Comparison of ENCODE assay signal across 8 cellular contexts in the genomic region with DNA sequence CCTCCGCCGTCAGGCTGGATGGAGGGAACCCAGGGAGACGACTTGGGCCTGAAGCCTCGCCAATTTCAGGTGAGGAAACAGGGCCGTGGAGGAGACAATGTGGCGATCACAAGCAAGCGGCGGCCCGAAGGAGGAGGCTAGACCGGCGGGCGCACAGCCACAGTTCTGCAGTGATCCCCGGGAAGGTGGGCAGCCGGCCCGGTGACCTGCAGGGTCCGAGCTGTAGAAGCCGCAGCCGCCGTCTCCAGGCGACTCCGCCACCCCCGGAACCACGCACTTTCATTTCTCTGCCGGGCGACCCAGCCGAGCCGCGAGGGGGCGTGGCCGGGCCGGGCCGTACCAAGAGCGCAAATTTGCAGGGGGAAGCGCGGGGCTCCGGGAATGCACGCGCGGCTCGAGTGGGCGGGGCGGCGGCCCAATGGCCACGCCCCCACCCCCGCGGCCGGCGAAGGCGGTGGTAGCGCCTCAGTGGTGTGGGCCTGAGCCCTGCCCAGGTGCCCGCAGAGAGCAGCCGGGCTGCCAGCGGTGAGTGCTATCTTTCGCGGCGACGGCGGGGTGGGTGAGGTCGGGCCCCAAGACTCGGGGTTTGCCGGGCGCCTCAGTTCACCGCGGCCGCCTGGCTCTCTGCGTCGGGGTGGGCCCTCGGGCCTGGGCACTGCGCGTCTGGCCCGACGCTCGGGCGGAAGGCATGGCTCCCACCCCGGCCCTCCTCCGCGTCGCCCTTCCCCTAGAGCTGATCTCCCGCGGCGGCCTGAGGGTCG. TPM values are rescaled to one million over a fixed set of nuclear protein-coding genes. Genes with fewer than 3 reads are reported as not detected.
DNase-seq lines count a peak whose midpoint lies in the region; ATAC-seq, FAIRE-seq and TF ChIP-seq lines count a peak whose summit lies in the region.

TSS of gene POR (plus strand) at position 501 of the 761 bp plus-strand sequence. CDS start 38,847 bp downstream, outside the sequence.

- H3K36me3 ChIP-seq in adipocyte (ENCODE audit: control insufficient read depth, insufficient read depth, low read length, severe bottlenecking), result peaks cover 11% of the 10 kb centered on the region
- H3K36me3 ChIP-seq in cardiac muscle cell, result no peaks in the 10 kb centered on the region
- no peaks in the 10 kb centered on the region for H3K36me3 ChIP-seq in transverse colon

- peak; percentile 95 for FAIRE-seq in GM12891 (lab: Jason Lieb, UNC)

- in situ Hi-C loops in transverse colon (cut with MboI; ENCODE audit: low pct_ligation_motif_present in 1 of 4, low pct_unique_long_range_greater_than_20kb in 1 of 4, low sequenced_read_pairs in 3 of 4), result loop anchor here in 1 of 4 donors (10.0 kb wide), 1 partner anchor 80 kb away; the partner anchor contains the start of gene TMEM120A

- H3K27me3 ChIP-seq in adipocyte (replicated peaks; ENCODE audit: control insufficient read depth, insufficient read depth, low read length) (no peaks in the 10 kb centered on the region), cardiac muscle cell (no peaks in the 10 kb centered on the region), transverse colon (no peaks in the 10 kb centered on the region)

- TF ChIP-seq POLR2A in GM12891 (IDR thresholded peaks at IDR 0.05; ENCODE audit: low read depth, low read length) (peak; percentile 98), transverse colon (IDR thresholded peaks at IDR 0.05) (peak; percentile 99)

- peak; percentile 92 for DNase-seq in GM12891 (ENCODE audit: insufficient read length, low spot score)
- peak; percentile 74 for DNase-seq in NCI-H1417 treated with DMSO at 0.1 percent for 48 hours (lab: John Stamatoyannopoulos, UW)
- peak; percentile 96 for DNase-seq in T follicular helper cell (ENCODE audit: low read depth)
- DNase-seq in adipocyte (ENCODE audit: low read depth), result peak; percentile 97
- peak; percentile 93 to 96 for DNase-seq in cardiac muscle cell (ENCODE audit: low read depth in 1 of 2, low spot score in 1 of 2)
- DNase-seq in pons (ENCODE audit: low spot score), result peak; percentile 92
- peak; percentile 97 for DNase-seq in transverse colon

- H3K27ac ChIP-seq in cardiac muscle cell (peak within 1 kb of the TSS; percentile 84), transverse colon (peak within 1 kb of the TSS; percentile 87 to 96 (median 94))

- 0% methylated on average over 40 of the region's 82 CpGs; no CpG with 5 or more reads in 1 of the 2 donors for WGBS in transverse colon (ENCODE audit: low coverage in 1 of 2), 2 donors

- H3K4me3 ChIP-seq in adipocyte (ENCODE audit: low read length), result peak within 1 kb of the TSS; percentile 98
- H3K4me3 ChIP-seq in cardiac muscle cell, result peak within 1 kb of the TSS; percentile 72
- H3K4me3 ChIP-seq in transverse colon, result peak within 1 kb of the TSS; percentile 64 to 100 (median 86)

- H3K9me3 ChIP-seq in adipocyte (ENCODE audit: control insufficient read depth, low read length) (no peaks in the 10 kb centered on the region), cardiac muscle cell (ENCODE audit: low read depth) (no peaks in the 10 kb centered on the region), transverse colon (no peaks in the 10 kb centered on the region)

- no peak for TF ChIP-seq CTCF in cardiac muscle cell (IDR thresholded peaks at IDR 0.05; ENCODE audit: low read depth, low read length)
- peak in 2 of 5 experiments; percentile 10 to 12 for TF ChIP-seq CTCF in transverse colon (IDR thresholded peaks at IDR 0.05)

- peak within 1 kb of the TSS; percentile 99 for H3K9ac ChIP-seq in adipocyte (ENCODE audit: low read length)

- peaks cover 35% of the 10 kb centered on the region for H3K4me1 ChIP-seq in adipocyte (ENCODE audit: control insufficient read depth, insufficient read depth, low read length)
- H3K4me1 ChIP-seq in cardiac muscle cell (ENCODE audit: low read depth), result peaks cover 3% of the 10 kb centered on the region
- H3K4me1 ChIP-seq in transverse colon, result peaks cover 6 to 29% (median 19%) of the 10 kb centered on the region in 4 donors

- intact Hi-C loops in transverse colon (cut with DNase I; ENCODE audit: low total_unique reads), result loop anchor here (5.0 to 10.0 kb wide), 3 partner anchors 38 to 80 kb away; partner anchors contain the start of genes RHBDD2 and TMEM120A

- TF ChIP-seq EP300 in transverse colon (IDR thresholded peaks at IDR 0.05; ENCODE audit: low read depth), result no peak

- ATAC-seq in HG02763 (IDR thresholded peaks at IDR 0.05; ENCODE audit: unreplicated experiment), result peak; percentile 92

TF ChIP-seq in GM12891, 5 proteins besides CTCF, POLR2A, EP300 and RAD21:
- TF ChIP-seq SPI1 (IDR thresholded peaks at IDR 0.05; ENCODE audit: low read depth, low read length) (peak; percentile 17; the same call in 1 of the 2 replicates), TAF1 (IDR thresholded peaks at IDR 0.05; ENCODE audit: low read depth, low read length) (peak; percentile 94), PAX5 (IDR thresholded peaks at IDR 0.05; ENCODE audit: insufficient read depth, low read length, severe bottlenecking) (no peak), POLR2AphosphoS5 (IDR thresholded peaks at IDR 0.05; ENCODE audit: low read depth, low read length) (peak; percentile 98), POU2F2 (IDR thresholded peaks at IDR 0.05; ENCODE audit: low read depth, low read length) (peak; percentile 83)

RNA-seq across cellular contexts. Expression of gene POR, which starts in this region (rescaled TPM):
- polyA plus RNA-seq in GM12891 (2012; ENCODE audit: low read depth, missing spikeins), result 41.4 TPM
- total RNA-seq in cardiac muscle cell, result 95.6 and 97.9 TPM in 2 replicates
- polyA plus RNA-seq in cardiac muscle cell, result 87.9 and 101 TPM in 2 replicates
- total RNA-seq in transverse colon, result 100 to 1,000 TPM in 3 of 4 donors, 10 to 100 TPM in 1; 95.9 to 200 (median 149) TPM

Comparison
In these comparisons a context has a peak if more than half of its experiments do, and no peak if none do; other contexts are left out.
1. Peak in every context shown above with its lines: DNase-seq, ATAC-seq, H3K4me3 ChIP-seq and H3K27ac ChIP-seq.